11 cellular contexts compared by ENCODE assay signal in genomic region chr6:125798734-125799510, GRCh38. TPM values are rescaled to one million over a fixed set of nuclear protein-coding genes. Genes with fewer than 3 reads are reported as not detected.
DNase-seq lines count a peak whose midpoint lies in the region; ATAC-seq and TF ChIP-seq lines count a peak whose summit lies in the region.
"Had no signal": no experiment of that assay in that cellular context is flagged by ENCODE, and none has a peak within 500 bp of the region (broad histone marks: within the 10 kb centered on the region; RNA-seq: fewer than 3 reads in every experiment).

No MANE protein-coding gene starts in this region.

- peak overlapping the region; percentile 2 to 90 (median 6) for H3K27ac Mint-ChIP-seq in IgD-negative memory B cell

- H3K27me3 ChIP-seq in left lung: no peaks in the 10 kb centered on the region
- H3K27me3 ChIP-seq: ovary, transverse colon had no signal

- DNase-seq in left lung: no peak
- DNase-seq in UCSD-AML1 (lab: John Stamatoyannopoulos, UW; ENCODE audit: unreplicated experiment): no peak
- no peak for DNase-seq in SK-N-DZ (ENCODE audit: low spot score)
- DNase-seq in activated T-cell treated with anti-CD3 and anti-CD28 coated beads for 4 hours: no peak
- DNase-seq in NCI-H1694 treated with DMSO at 0.1 percent for 48 hours (lab: John Stamatoyannopoulos, UW): no peak
- DNase-seq: ovary, SW 1271, transverse colon had no signal

- H3K4me3 ChIP-seq in left lung: no peak overlapping the region
- H3K4me3 ChIP-seq: ovary, transverse colon had no signal

- H3K27me3 Mint-ChIP-seq in IgD-negative memory B cell: no peaks in the 10 kb centered on the region

- H3K9me3 ChIP-seq in left lung: no peaks in the 10 kb centered on the region
- H3K9me3 ChIP-seq: ovary, transverse colon had no signal

- TF ChIP-seq CTCF in left lung (IDR thresholded peaks at IDR 0.05): no peak

- peak overlapping the region; percentile 51 to 70 for H3K27ac ChIP-seq in left lung
- H3K27ac ChIP-seq: ovary, transverse colon had no signal

- no peaks in the 10 kb centered on the region for H3K36me3 Mint-ChIP-seq in IgD-negative memory B cell

- H3K9me3 Mint-ChIP-seq in IgD-negative memory B cell: no peaks in the 10 kb centered on the region

- intact Hi-C loops in left lung (cut with DNase I): no loop called here

- H3K4me3 Mint-ChIP-seq in IgD-negative memory B cell: peak overlapping the region; percentile 31 to 75 (median 56)

- ATAC-seq in GM18499 (IDR thresholded peaks at IDR 0.05; ENCODE audit: insufficient read depth, unreplicated experiment) (peak; percentile 83), GM21825 (IDR thresholded peaks at IDR 0.05; ENCODE audit: unreplicated experiment) (peak; percentile 80), left lung (no peak)

- H3K36me3 ChIP-seq in left lung: no peaks in the 10 kb centered on the region
- H3K36me3 ChIP-seq: ovary, transverse colon had no signal

- peaks cover 41 to 58% (median 46%) of the 10 kb centered on the region in 3 donors for H3K4me1 Mint-ChIP-seq in IgD-negative memory B cell

- peaks cover 17 to 39% of the 10 kb centered on the region in 2 donors for H3K4me1 ChIP-seq in left lung
- H3K4me1 ChIP-seq: transverse colon had no signal

RNA-seq across cellular contexts. Expression of gene NCOA7, which starts 8.2 kb away (rescaled TPM):
- 35.6 TPM for polyA plus RNA-seq in IgD-negative memory B cell
- 10 to 100 TPM; 52.8 to 94.3 TPM for total RNA-seq in left lung
- polyA plus RNA-seq in SK-N-DZ (2014; cell fraction: cytosol; rRNA removed): 19.8 and 21.4 TPM in 2 replicates
- polyA plus RNA-seq in SK-N-DZ (2014; cell fraction: nucleus; rRNA removed): 8.5 and 12.2 TPM in 2 replicates

RNA-seq across cellular contexts. Expression of gene HEY2, which starts 49.5 kb away (rescaled TPM):
- 0.30 TPM for polyA plus RNA-seq in IgD-negative memory B cell
- total RNA-seq in left lung: 1 to 10 TPM; 1.4 to 3.6 TPM
- polyA plus RNA-seq in SK-N-DZ (2014; cell fraction: cytosol; rRNA removed): 0.07 TPM in 1 of 2 replicates, not detected in the other
- not detected in 2 replicates for polyA plus RNA-seq in SK-N-DZ (2014; cell fraction: nucleus; rRNA removed)
